Comparison of ENCODE assay signal across 20 cellular contexts in the genomic region with DNA sequence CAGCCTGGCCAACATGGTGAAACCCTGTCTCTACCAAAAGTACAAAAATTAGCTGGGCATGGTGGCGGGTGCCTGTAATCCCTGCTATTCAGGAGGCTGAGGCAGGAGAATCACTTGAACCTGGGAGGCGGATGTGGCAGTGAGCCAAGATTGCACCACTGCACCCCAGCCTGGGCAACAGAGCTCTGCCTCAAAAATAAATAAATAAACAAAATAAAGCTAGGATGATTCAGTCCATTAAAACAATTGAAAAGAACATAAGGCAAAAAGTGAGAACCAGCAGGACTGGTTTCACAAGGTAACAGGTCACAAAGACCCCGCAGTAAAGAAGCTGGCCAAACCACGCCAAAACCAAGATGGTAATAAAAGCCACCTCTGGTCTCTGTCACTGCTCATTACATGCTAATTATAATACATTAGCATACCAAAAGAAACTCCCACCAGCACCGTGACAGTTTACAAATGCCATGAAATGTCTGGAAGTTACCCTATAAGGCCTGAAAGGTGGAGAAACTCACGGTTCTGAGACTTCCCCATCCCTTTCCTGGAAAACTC. TPM values are rescaled to one million over a fixed set of nuclear protein-coding genes. Genes with fewer than 3 reads are reported as not detected.
DNase-seq lines count a peak whose midpoint lies in the region; ATAC-seq and TF ChIP-seq lines count a peak whose summit lies in the region.
"Had no signal": no experiment of that assay in that cellular context is flagged by ENCODE, and none has a peak within 500 bp of the region (broad histone marks: within the 10 kb centered on the region; RNA-seq: fewer than 3 reads in every experiment).

No MANE protein-coding gene starts in this region.

- POLR2A ChIA-PET in CD4-positive, alpha-beta memory T cell (lab: Charles Lee; ENCODE audit: partially characterized antibody), result no interaction called here

- no peaks in the 10 kb centered on the region for H3K9me3 Mint-ChIP-seq in CD4-positive, alpha-beta memory T cell
- H3K9me3 Mint-ChIP-seq: activated CD4-positive, alpha-beta memory T cell treated with anti-CD3 and anti-CD28 coated beads for 36 hours; activated T-helper 2 cell treated with anti-CD3 and anti-CD28 coated beads, Interferon-gamma antibody, Interleukin-2, Interleukin-4, amounts not matched to agents 10 μg/mL and 5 μg/mL and 100 μg/mL, durations not matched to agents 14 hours and 24 hours and 36 hours; CD8-positive, alpha-beta memory T cell had no signal

- CTCF ChIA-PET in CD4-positive, alpha-beta memory T cell (lab: Charles Lee; ENCODE audit: partially characterized antibody), result no interaction called here

- peak; percentile 9 for DNase-seq in NCI-H526 treated with DMSO at 0.1 percent for 48 hours (lab: John Stamatoyannopoulos, UW)
- DNase-seq in NCI-H526 (lab: John Stamatoyannopoulos, UW), result no peak
- DNase-seq in coronary artery (ENCODE audit: low spot score), result no peak
- no peak for DNase-seq in upper lobe of right lung
- no peak for DNase-seq in NCI-H1105 treated with DMSO at 0.1 percent for 48 hours (lab: John Stamatoyannopoulos, UW)
- DNase-seq in CD4-positive, alpha-beta memory T cell, result no peak
- DNase-seq: activated CD4-positive, alpha-beta memory T cell treated with anti-CD3 and anti-CD28 coated beads for 36 hours; CD8-positive, alpha-beta memory T cell; Kasumi-1; NCI-H1930; NK-92 treated with Interleukin-12 subunit alpha and Interleukin-12 subunit beta, amount 100 ng/mL, for 24 hours; retina; SIG-M5; stimulated activated CD4-positive, alpha-beta T cell treated with anti-CD3 and anti-CD28 coated beads, Interleukin-4, amount 100 ng/mL, for 1 hour had no signal

- ATAC-seq in upper lobe of right lung (no peak), GM18870 (IDR thresholded peaks at IDR 0.05; ENCODE audit: unreplicated experiment) (no peak)
- ATAC-seq: A549, HCT116 had no signal

- H3K4me3 Mint-ChIP-seq in CD4-positive, alpha-beta memory T cell, result no peak overlapping the region
- H3K4me3 Mint-ChIP-seq: activated CD4-positive, alpha-beta memory T cell treated with anti-CD3 and anti-CD28 coated beads for 36 hours; CD8-positive, alpha-beta memory T cell had no signal

- H3K4me1 ChIP-seq in mucosa of rectum (ENCODE audit: control insufficient read depth in 2 of 2, insufficient read depth in 2 of 2, low read length in 2 of 2) (peaks cover 0 to 2% of the 10 kb centered on the region in 2 donors), upper lobe of right lung (peaks cover 15% of the 10 kb centered on the region)
- no peaks in the 10 kb centered on the region for H3K4me1 ChIP-seq in CD4-positive, alpha-beta memory T cell (ENCODE audit: insufficient read depth, low read length)
- H3K4me1 ChIP-seq: A549 had no signal

- H3K9me3 ChIP-seq in mucosa of rectum (ENCODE audit: control insufficient read depth in 2 of 2, low read length in 2 of 2) (no peaks in the 10 kb centered on the region), upper lobe of right lung (no peaks in the 10 kb centered on the region)
- no peaks in the 10 kb centered on the region for H3K9me3 ChIP-seq in CD4-positive, alpha-beta memory T cell (ENCODE audit: control insufficient read depth in 1 of 2, low read length in 2 of 2)
- H3K9me3 ChIP-seq: A549, ascending aorta had no signal

- no peaks in the 10 kb centered on the region for H3K27me3 ChIP-seq in mucosa of rectum (ENCODE audit: control insufficient read depth in 2 of 2, insufficient read depth in 2 of 2, low read length in 2 of 2)
- H3K27me3 ChIP-seq in upper lobe of right lung, result no peaks in the 10 kb centered on the region
- no peaks in the 10 kb centered on the region for H3K27me3 ChIP-seq in CD4-positive, alpha-beta memory T cell (ENCODE audit: insufficient read depth, low read length)
- H3K27me3 ChIP-seq: ascending aorta had no signal

- H3K9ac ChIP-seq in mucosa of rectum (ENCODE audit: low read depth in 1 of 2, low read length in 2 of 2), result no peak overlapping the region

- peak overlapping the region; percentile 14 for H3K4me3 ChIP-seq in coronary artery
- H3K4me3 ChIP-seq in mucosa of rectum (ENCODE audit: low read length in 2 of 2), result no peak overlapping the region
- H3K4me3 ChIP-seq in upper lobe of right lung, result no peak overlapping the region
- H3K4me3 ChIP-seq in CD4-positive, alpha-beta memory T cell (ENCODE audit: low read length in 2 of 2), result no peak overlapping the region
- H3K4me3 ChIP-seq: A549 had no signal

- H3K36me3 Mint-ChIP-seq in CD4-positive, alpha-beta memory T cell, result no peaks in the 10 kb centered on the region
- H3K36me3 Mint-ChIP-seq: activated CD4-positive, alpha-beta memory T cell treated with anti-CD3 and anti-CD28 coated beads for 36 hours; CD8-positive, alpha-beta memory T cell had no signal

- TF ChIP-seq CTCF in coronary artery (IDR thresholded peaks at IDR 0.05), result no peak
- no peak for TF ChIP-seq CTCF in upper lobe of right lung (IDR thresholded peaks at IDR 0.05)

- H3K4me1 Mint-ChIP-seq in CD4-positive, alpha-beta memory T cell, result peaks cover 7 to 10% (median 8%) of the 10 kb centered on the region in 4 donors

- intact Hi-C loops in upper lobe of right lung (cut with DNase I), result no loop called here
- intact Hi-C loops in CD4-positive, alpha-beta memory T cell (cut with micrococcal nuclease), result no loop called here

- H3K27ac Mint-ChIP-seq in CD4-positive, alpha-beta memory T cell, result no peak overlapping the region
- H3K27ac Mint-ChIP-seq: activated CD4-positive, alpha-beta memory T cell treated with anti-CD3 and anti-CD28 coated beads for 36 hours; activated T-helper 2 cell treated with anti-CD3 and anti-CD28 coated beads, Interferon-gamma antibody, Interleukin-2, Interleukin-4, amounts not matched to agents 10 μg/mL and 5 μg/mL and 100 μg/mL, durations not matched to agents 14 hours and 24 hours and 36 hours; CD8-positive, alpha-beta memory T cell had no signal

- H3K27me3 Mint-ChIP-seq in CD4-positive, alpha-beta memory T cell, result peaks cover 4 to 8% of the 10 kb centered on the region in 2 donors

- H3K27ac ChIP-seq in coronary artery (peak overlapping the region in 1 of 2 donors; percentile 10), mucosa of rectum (ENCODE audit: low read depth in 2 of 2, low read length in 2 of 2) (peak overlapping the region; percentile 9 to 39), upper lobe of right lung (peak overlapping the region; percentile 45)
- no peak overlapping the region for H3K27ac ChIP-seq in CD4-positive, alpha-beta memory T cell (ENCODE audit: low read depth, low read length)
- H3K27ac ChIP-seq: A549 had no signal

- H3K36me3 ChIP-seq in mucosa of rectum (ENCODE audit: control insufficient read depth in 2 of 2, insufficient read depth in 2 of 2, low read length in 2 of 2) (no peaks in the 10 kb centered on the region), upper lobe of right lung (no peaks in the 10 kb centered on the region)
- H3K36me3 ChIP-seq in CD4-positive, alpha-beta memory T cell (ENCODE audit: insufficient read depth, low read length), result no peaks in the 10 kb centered on the region
- H3K36me3 ChIP-seq: ascending aorta had no signal

RNA-seq across cellular contexts. Expression of a gene that starts 10.4 kb away (rescaled TPM):
- 134 TPM for total RNA-seq in upper lobe of right lung
- not detected for total RNA-seq in CD4-positive, alpha-beta memory T cell
- not detected for polyA plus RNA-seq in CD4-positive, alpha-beta memory T cell
- total RNA-seq: activated CD4-positive, alpha-beta memory T cell treated with anti-CD3 and anti-CD28 coated beads for 36 hours; activated T-helper 2 cell treated with anti-CD3 and anti-CD28 coated beads, Interferon-gamma antibody, Interleukin-2, Interleukin-4, amounts not matched to agents 10 μg/mL and 5 μg/mL and 100 μg/mL, durations not matched to agents 14 hours and 24 hours and 36 hours; CD8-positive, alpha-beta memory T cell had no signal
- polyA plus RNA-seq: CD8-positive, alpha-beta memory T cell had no signal

Comparison
In these comparisons a context has a peak if more than half of its experiments do, and no peak if none do; other contexts are left out.
1. RNA of a gene that starts 10.4 kb away (total RNA-seq): 134 TPM in upper lobe of right lung (single experiment); not detected in CD4-positive, alpha-beta memory T cell; every median in the first group is over 100 times any median in the second.